ENCODE assay signal across 16 cellular contexts in genomic region chr11:1449516-1450270, GRCh38. TPM values are rescaled to one million over a fixed set of nuclear protein-coding genes. Genes with fewer than 3 reads are reported as not detected.
A peak's percentile ranks its signal among the peaks of the same experiment; 100 is the strongest.
DNase-seq lines count a peak whose midpoint lies in the region; ATAC-seq and TF ChIP-seq lines count a peak whose summit lies in the region.
"Had no signal": no experiment of that assay in that cellular context is flagged by ENCODE, and none has a peak within 500 bp of the region (broad histone marks: within the 10 kb centered on the region; RNA-seq: fewer than 3 reads in every experiment).

No MANE protein-coding gene starts in this region.

- TF ChIP-seq CTCF in GM10266 (IDR thresholded peaks at IDR 0.05; ENCODE audit: control insufficient read depth, insufficient read depth, low read depth, missing control alignments) (no peak), Panc1 (IDR thresholded peaks at IDR 0.05) (no peak; the same call in 1 of the 2 replicates), progenitor cell of endocrine pancreas (IDR thresholded peaks at IDR 0.05; ENCODE audit: unreplicated experiment) (no peak)

- DNase-seq in NCI-H345 (lab: John Stamatoyannopoulos, UW): peak; percentile 29
- DNase-seq in NCI-H345 treated with DMSO at 0.1 percent for 48 hours (lab: John Stamatoyannopoulos, UW; ENCODE audit: unreplicated experiment): no peak
- DNase-seq in GM10266 (ENCODE audit: extremely low spot score): peak; percentile 48
- no peak for DNase-seq in Panc1 (ENCODE audit: low read depth, low spot score)
- DNase-seq in progenitor cell of endocrine pancreas (ENCODE audit: low spot score, unreplicated experiment): no peak
- DNase-seq in HUDEP-2 (lab: John Stamatoyannopoulos, UW; ENCODE audit: unreplicated experiment in 76 of 76): no peak
- DNase-seq in cerebellar cortex (ENCODE audit: low spot score): no peak
- DNase-seq: GM23248, KBM-7, NCI-H1105 treated with DMSO at 0.1 percent for 48 hours, NCI-H187, NCI-H2171 treated with DMSO at 0.1 percent for 48 hours, Peyer's patch, T-helper 17 cell had no signal

- H3K4me3 ChIP-seq in Panc1 (ENCODE audit: low read depth in 2 of 2, low read length in 2 of 2): no peak overlapping the region
- H3K4me3 ChIP-seq: GM23248, Peyer's patch had no signal

- ATAC-seq in Panc1: peak; percentile 31
- ATAC-seq: Right ventricle myocardium inferior, T-helper 17 cell had no signal

- no peaks in the 10 kb centered on the region for H3K4me1 Mint-ChIP-seq in progenitor cell of endocrine pancreas (ENCODE audit: low read depth)
- H3K4me1 Mint-ChIP-seq: T-helper 17 cell had no signal

- in situ Hi-C loops in Panc1 (cut with HindIII; ENCODE audit: low pct_unique_long_range_greater_than_20kb, low sequenced_read_pairs): no loop called here

- H3K27ac Mint-ChIP-seq in progenitor cell of endocrine pancreas: peak overlapping the region; percentile 41
- H3K27ac Mint-ChIP-seq: T-helper 17 cell had no signal

- no peaks in the 10 kb centered on the region for H3K27me3 Mint-ChIP-seq in progenitor cell of endocrine pancreas
- H3K27me3 Mint-ChIP-seq: T-helper 17 cell had no signal

- intact Hi-C loops in Panc1 (cut with micrococcal nuclease; ENCODE audit: unreplicated experiment): no loop called here

- no peaks in the 10 kb centered on the region for H3K27me3 ChIP-seq in Panc1 (ENCODE audit: control insufficient read depth, insufficient read depth, low read length)
- H3K27me3 ChIP-seq: Peyer's patch had no signal

- no peaks in the 10 kb centered on the region for H3K36me3 ChIP-seq in Panc1 (ENCODE audit: control insufficient read depth, insufficient read depth, low read length)
- H3K36me3 ChIP-seq: Peyer's patch had no signal

- CTCF ChIA-PET in Panc1 (lab: Charles Lee): interaction anchor here (0.6 kb wide), 1 partner anchor 141 kb away, joined by 3 read pairs; no protein-coding TSS in a partner anchor

- peaks cover 12% of the 10 kb centered on the region for H3K4me1 ChIP-seq in Panc1 (ENCODE audit: control insufficient read depth, insufficient read depth, low read length)
- H3K4me1 ChIP-seq: Peyer's patch had no signal

- POLR2A ChIA-PET in Panc1 (lab: Charles Lee): no interaction called here

- H3K9me3 ChIP-seq in Panc1 (ENCODE audit: control insufficient read depth, insufficient read depth, low read depth, low read length): no peaks in the 10 kb centered on the region
- H3K9me3 ChIP-seq: Peyer's patch had no signal

- H3K9me3 Mint-ChIP-seq in progenitor cell of endocrine pancreas (ENCODE audit: low read depth): no peaks in the 10 kb centered on the region

- H3K27ac ChIP-seq in Panc1 (ENCODE audit: low read length): no peak overlapping the region
- H3K27ac ChIP-seq: C4-2B, GM23248, Peyer's patch had no signal

- BruUV-seq in Panc1 (replicated peaks; lab: Mats Ljungman, UMichigan): no TSS peak

- H3K4me3 Mint-ChIP-seq in progenitor cell of endocrine pancreas (ENCODE audit: low read depth): no peak overlapping the region
- H3K4me3 Mint-ChIP-seq: T-helper 17 cell had no signal

- H3K36me3 Mint-ChIP-seq in progenitor cell of endocrine pancreas (ENCODE audit: insufficient read depth): peaks cover 1% of the 10 kb centered on the region

RNA-seq across cellular contexts. Expression of gene MOB2, which starts 36.9 kb away (rescaled TPM):
- total RNA-seq in Panc1 (2021; ENCODE audit: unreplicated experiment) (51.2 TPM), progenitor cell of endocrine pancreas (30.4 and 33.3 TPM in 2 replicates)
- polyA plus RNA-seq in Panc1 (2012; ENCODE audit: insufficient read length): 72.5 TPM

RNA-seq across cellular contexts. Expression of gene BRSK2, which starts 60.0 kb away (rescaled TPM):
- total RNA-seq in Panc1 (2021; ENCODE audit: unreplicated experiment) (32.2 TPM), progenitor cell of endocrine pancreas (49.2 and 53.2 TPM in 2 replicates)
- 47.7 TPM for polyA plus RNA-seq in Panc1 (2012; ENCODE audit: insufficient read length)
- polyA plus RNA-seq: GM23248 had no signal

Comparison
In these comparisons a context has a peak if more than half of its experiments do, and no peak if none do; other contexts are left out.
1. DNase-seq: peak in NCI-H345 (single experiment) and GM10266 (single experiment); none in NCI-H345 treated with DMSO at 0.1 percent for 48 hours (single experiment), Panc1 (single experiment), progenitor cell of endocrine pancreas (single experiment), HUDEP-2 (0 of 76) and cerebellar cortex (single experiment).